Comparison of ENCODE assay signal across 8 cellular contexts in genomic region chr3:190120161-190121060, GRCh38. TPM values are rescaled to one million over a fixed set of nuclear protein-coding genes. Genes with fewer than 3 reads are reported as not detected.
DNase-seq lines count a peak whose midpoint lies in the region; ATAC-seq and TF ChIP-seq lines count a peak whose summit lies in the region.

P3H2 (minus strand) TSS chr3:190120897; CDS start chr3:190120731, 166 bp downstream.

- no peaks in the 10 kb centered on the region for H3K36me3 ChIP-seq in skeletal muscle satellite cell (ENCODE audit: insufficient read depth, low read length)

- peak within 1 kb of the TSS; percentile 91 for H3K4me2 ChIP-seq in skeletal muscle satellite cell (ENCODE audit: low read length)

- TF ChIP-seq EP300 in Ishikawa (IDR thresholded peaks at IDR 0.05; ENCODE audit: borderline replicate concordance), result no peak

- peak within 1 kb of the TSS; percentile 13 for H3K27ac ChIP-seq in cingulate gyrus (ENCODE audit: low read depth, low read length)

- ATAC-seq in GM21526 (IDR thresholded peaks at IDR 0.05; ENCODE audit: low FRiP score, unreplicated experiment), result peak; percentile 73

- peak within 1 kb of the TSS; percentile 89 for H3K9ac ChIP-seq in skeletal muscle satellite cell (ENCODE audit: low read depth, low read length)

- peaks cover 16% of the 10 kb centered on the region for H3K4me1 ChIP-seq in skeletal muscle satellite cell (ENCODE audit: control insufficient read depth, insufficient read depth, low read length)

- peak; percentile 46 for DNase-seq in DMS79 (lab: John Stamatoyannopoulos, UW)
- peak; percentile 49 for DNase-seq in SIG-M5 (lab: John Stamatoyannopoulos, UW)
- DNase-seq in iris pigment epithelial cell (ENCODE audit: low read depth), result peak; percentile 96
- DNase-seq in NK-92 (lab: John Stamatoyannopoulos, UW; ENCODE audit: unreplicated experiment), result no peak

- peak; percentile 64 for TF ChIP-seq RAD21 in Ishikawa (IDR thresholded peaks at IDR 0.05; ENCODE audit: low read depth)

- H3K4me3 ChIP-seq in skeletal muscle satellite cell (ENCODE audit: low read length), result peak within 1 kb of the TSS; percentile 94

- no peaks in the 10 kb centered on the region for H3K9me3 ChIP-seq in skeletal muscle satellite cell (replicated peaks; ENCODE audit: low read length)

- H3K27me3 ChIP-seq in skeletal muscle satellite cell (ENCODE audit: control insufficient read depth, insufficient read depth, low read length), result no peaks in the 10 kb centered on the region

TF ChIP-seq in Ishikawa, 13 proteins besides CTCF, POLR2A, EP300 and RAD21:
- peak; percentile 59; the same call in 1 of the 2 replicates for TF ChIP-seq TCF12 (IDR thresholded peaks at IDR 0.05; ENCODE audit: low read depth)
- peak; percentile 17; the same call in 1 of the 2 replicates for TF ChIP-seq NFIC (IDR thresholded peaks at IDR 0.05)
- TF ChIP-seq TEAD4 (IDR thresholded peaks at IDR 0.05), result peak; percentile 21; the same call in 1 of the 2 replicates
- no peak for TF ChIP-seq YY1 (IDR thresholded peaks at IDR 0.05; ENCODE audit: low read depth)
- TF ChIP-seq CEBPB (IDR thresholded peaks at IDR 0.05), result no peak
- peak; percentile 7; the same call in 1 of the 2 replicates for TF ChIP-seq EGR1 (IDR thresholded peaks at IDR 0.05)
- no peak for TF ChIP-seq ZBTB7A (IDR thresholded peaks at IDR 0.05; ENCODE audit: low read depth)
- TF ChIP-seq FOXM1 (IDR thresholded peaks at IDR 0.05; ENCODE audit: borderline replicate concordance, low read depth), result peak; percentile 11; the same call in 1 of the 2 replicates
- TF ChIP-seq TAF1 (IDR thresholded peaks at IDR 0.05; ENCODE audit: low read depth), result peak; percentile 38
- TF ChIP-seq MAX (IDR thresholded peaks at IDR 0.05), result peak; percentile 85
- peak; percentile 42 for TF ChIP-seq USF1 (IDR thresholded peaks at IDR 0.05)
- no peak for TF ChIP-seq CREB1 (IDR thresholded peaks at IDR 0.05; ENCODE audit: low read depth)
- no peak for TF ChIP-seq REST (IDR thresholded peaks at IDR 0.05; ENCODE audit: low read depth)
TF ChIP-seq in Ishikawa: peak in this region for 8.

RNA-seq across cellular contexts. Expression of gene P3H2, which starts in this region (rescaled TPM):
- 7.4 and 27.1 TPM in 2 replicates for total RNA-seq in skeletal muscle satellite cell (2012; rRNA removed)
